In the genomic region with DNA sequence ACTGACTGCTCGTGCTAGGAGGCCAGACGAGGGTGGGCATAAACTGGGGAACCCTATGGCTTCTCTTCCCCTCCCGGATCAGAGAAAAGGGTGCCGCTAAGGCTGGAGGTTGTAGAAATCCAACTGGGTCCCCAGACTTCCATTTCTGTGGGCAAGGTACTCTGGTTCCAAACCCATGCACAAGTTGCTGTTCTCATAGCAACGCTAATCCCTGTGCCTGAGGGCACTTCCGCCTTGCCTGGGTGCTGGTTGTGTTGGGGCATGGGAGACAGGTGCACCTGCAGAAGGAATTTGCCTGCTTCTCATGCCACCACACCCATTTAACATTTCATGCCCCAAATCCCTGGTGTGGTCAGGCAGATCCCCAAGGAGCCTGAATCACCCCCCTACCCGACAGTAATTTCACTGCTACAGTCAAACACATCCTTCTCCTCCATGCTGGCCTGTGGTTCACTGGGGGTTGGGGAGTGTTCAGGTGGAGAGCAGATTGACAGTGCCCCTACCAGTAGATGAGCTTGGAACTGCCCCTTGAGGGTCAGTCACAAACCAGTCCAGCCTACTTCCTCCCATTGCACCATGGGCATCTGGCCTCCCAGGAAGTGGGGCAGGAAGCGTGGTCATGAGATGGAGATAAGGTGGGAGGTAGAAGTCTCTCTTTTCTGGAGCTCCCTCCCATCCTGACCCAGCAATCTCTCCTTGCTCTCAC, we compare ENCODE assay signal across 8 cellular contexts. TPM values are rescaled to one million over a fixed set of nuclear protein-coding genes. Genes with fewer than 3 reads are reported as not detected.
A peak's percentile ranks its signal among the peaks of the same experiment; 100 is the strongest.
DNase-seq lines count a peak whose midpoint lies in the region; ATAC-seq and TF ChIP-seq lines count a peak whose summit lies in the region.

No MANE protein-coding gene starts in this region.

- 23 to 41% (median 29%) methylated on average over 5 to 8 of the region's 8 CpGs for WGBS in adrenal gland, 4 donors
- WGBS in spleen, 5 donors: 10 to 18% (median 16%) methylated on average over 7 to 8 of the region's 8 CpGs

- TF ChIP-seq POLR2A in adrenal gland (IDR thresholded peaks at IDR 0.05): no peak
- TF ChIP-seq POLR2A in spleen (IDR thresholded peaks at IDR 0.05): no peak

- H3K4me3 ChIP-seq in BLaER1 (peak overlapping the region; percentile 91), adrenal gland (peak overlapping the region; percentile 21 to 95 (median 68)), iPS-20b (ENCODE audit: low read length) (peak overlapping the region; percentile 67), spleen (peak overlapping the region; percentile 82 to 99 (median 96))

- DNase-seq in NCI-H774 (lab: John Stamatoyannopoulos, UW) (peak; percentile 41), adrenal gland (peak in 1 of 7 donors; percentile 13), spleen (peak; percentile 85)

- H3K36me3 ChIP-seq in BLaER1 (peaks cover 37% of the 10 kb centered on the region), adrenal gland (replicated peaks in 1 of 2) (peaks cover 0 to 26% of the 10 kb centered on the region in 2 donors), iPS-20b (ENCODE audit: insufficient read depth, low read depth, low read length) (no peaks in the 10 kb centered on the region), spleen (peaks cover 0 to 40% (median 25%) of the 10 kb centered on the region in 6 donors)

- H3K9ac ChIP-seq in BLaER1: peak overlapping the region; percentile 88
- H3K9ac ChIP-seq in iPS-20b (ENCODE audit: low read depth, low read length): peak overlapping the region; percentile 37; the same call in 1 of the 2 replicates

- ATAC-seq in GM18909 (IDR thresholded peaks at IDR 0.05; ENCODE audit: poor library complexity, unreplicated experiment) (peak; percentile 19), HG03520 (IDR thresholded peaks at IDR 0.05; ENCODE audit: unreplicated experiment) (no peak), HG02623 (IDR thresholded peaks at IDR 0.05; ENCODE audit: unreplicated experiment) (no peak)

- H4K20me1 ChIP-seq in BLaER1: peaks cover 18% of the 10 kb centered on the region; the same call in 1 of the 2 replicates

- H3K9me3 ChIP-seq in BLaER1 (no peaks in the 10 kb centered on the region), adrenal gland (replicated peaks in 1 of 3) (no peaks in the 10 kb centered on the region), iPS-20b (ENCODE audit: insufficient read depth, low read depth, low read length) (no peaks in the 10 kb centered on the region), spleen (no peaks in the 10 kb centered on the region)

- TF ChIP-seq CTCF in adrenal gland (IDR thresholded peaks at IDR 0.05) (no peak), spleen (IDR thresholded peaks at IDR 0.05 in 8 of 11, conservative IDR thresholded peaks at IDR 0.05 in 3 of 11) (no peak)

- H3K4me1 ChIP-seq in BLaER1 (peaks cover 55% of the 10 kb centered on the region), adrenal gland (replicated peaks in 1 of 2) (peaks cover 14 to 27% of the 10 kb centered on the region in 2 donors), iPS-20b (ENCODE audit: insufficient read depth, low read length) (peaks cover 7% of the 10 kb centered on the region; the same call in 1 of the 2 replicates), spleen (peaks cover 20 to 64% (median 45%) of the 10 kb centered on the region in 6 donors)

- peak overlapping the region; percentile 63 for H3K27ac ChIP-seq in BLaER1
- peak overlapping the region in 2 of 5 donors; percentile 55 to 71 for H3K27ac ChIP-seq in adrenal gland
- no peak overlapping the region for H3K27ac ChIP-seq in iPS-20b (ENCODE audit: low read length)
- H3K27ac ChIP-seq in spleen: peak overlapping the region in 7 of 8 donors; percentile 79 to 94 (median 86)

- H3K27me3 ChIP-seq in BLaER1 (no peaks in the 10 kb centered on the region), adrenal gland (no peaks in the 10 kb centered on the region), iPS-20b (ENCODE audit: insufficient read depth, low read length) (peaks cover 24% of the 10 kb centered on the region), spleen (replicated peaks in 1 of 7) (no peaks in the 10 kb centered on the region)

- peak overlapping the region; percentile 99 for H3K4me2 ChIP-seq in BLaER1

- intact Hi-C loops in adrenal gland (cut with DNase I) (no loop called here), spleen (cut with DNase I; ENCODE audit: low total_unique reads) (no loop called here)

RNA-seq across cellular contexts. Expression of a gene that starts 1.2 kb away (rescaled TPM):
- 10 to 100 TPM in 6 of 8 donors, 1 to 10 TPM in 2; 5.1 to 14.2 (median 11.8) TPM for total RNA-seq in adrenal gland
- polyA plus RNA-seq in adrenal gland: 10 to 100 TPM in 2 of 3 donors, 1 to 10 TPM in 1; 8.1 to 15.8 (median 10.8) TPM
- 10 to 100 TPM; 15.2 to 19.6 (median 17.6) TPM for total RNA-seq in spleen
- 10 to 100 TPM in 1 of 3 donors, 1 to 10 TPM in 2; 5.8 to 13.3 (median 9.8) TPM for polyA plus RNA-seq in spleen

RNA-seq across cellular contexts. Expression of a gene that starts 6.7 kb away (rescaled TPM):
- total RNA-seq in adrenal gland (10 to 100 TPM; 37.3 to 65.5 (median 53.9) TPM), spleen (10 to 100 TPM; 27.7 to 58.9 (median 37.3) TPM)
- polyA plus RNA-seq in adrenal gland (10 to 100 TPM; 26.8 to 73.9 (median 33.5) TPM), spleen (10 to 100 TPM; 20.7 to 28.9 (median 26.4) TPM)

RNA-seq across cellular contexts. Expression of a gene that starts 13.1 kb away (rescaled TPM):
- total RNA-seq in adrenal gland (10 to 100 TPM in 7 of 8 donors, 1 to 10 TPM in 1; 7.4 to 39.1 (median 22.2) TPM), spleen (10 to 100 TPM; 30.4 to 40.7 (median 34.3) TPM)
- polyA plus RNA-seq in adrenal gland (10 to 100 TPM; 15.3 to 33.6 (median 24.0) TPM), spleen (10 to 100 TPM; 12.8 to 19.6 (median 13.4) TPM)

RNA-seq across cellular contexts. Expression of a gene that starts 23.6 kb away (rescaled TPM):
- total RNA-seq in adrenal gland (10 to 100 TPM; 16.8 to 37.2 (median 28.7) TPM), spleen (10 to 100 TPM in 6 of 7 donors, 1 to 10 TPM in 1; 7.4 to 42.6 (median 14.1) TPM)
- polyA plus RNA-seq in adrenal gland (10 to 100 TPM; 30.1 to 33.4 (median 31.3) TPM), spleen (10 to 100 TPM; 22.8 to 42.0 (median 23.3) TPM)

RNA-seq across cellular contexts. Expression of a gene that starts 40.5 kb away (rescaled TPM):
- total RNA-seq in adrenal gland: under 1 TPM in 7 of 8 donors, not detected in 1; 0.08 to 0.60 (median 0.29) TPM
- 1 to 10 TPM in 1 of 3 donors, under 1 TPM in 2; 0.20 to 1.1 (median 0.48) TPM for polyA plus RNA-seq in adrenal gland
- under 1 TPM in 4 of 7 donors, not detected in 3; 0.17 to 0.32 (median 0.23) TPM for total RNA-seq in spleen
- polyA plus RNA-seq in spleen: under 1 TPM in 2 of 3 donors, not detected in 1; 0.03 to 0.06 TPM
